In the genomic region with DNA sequence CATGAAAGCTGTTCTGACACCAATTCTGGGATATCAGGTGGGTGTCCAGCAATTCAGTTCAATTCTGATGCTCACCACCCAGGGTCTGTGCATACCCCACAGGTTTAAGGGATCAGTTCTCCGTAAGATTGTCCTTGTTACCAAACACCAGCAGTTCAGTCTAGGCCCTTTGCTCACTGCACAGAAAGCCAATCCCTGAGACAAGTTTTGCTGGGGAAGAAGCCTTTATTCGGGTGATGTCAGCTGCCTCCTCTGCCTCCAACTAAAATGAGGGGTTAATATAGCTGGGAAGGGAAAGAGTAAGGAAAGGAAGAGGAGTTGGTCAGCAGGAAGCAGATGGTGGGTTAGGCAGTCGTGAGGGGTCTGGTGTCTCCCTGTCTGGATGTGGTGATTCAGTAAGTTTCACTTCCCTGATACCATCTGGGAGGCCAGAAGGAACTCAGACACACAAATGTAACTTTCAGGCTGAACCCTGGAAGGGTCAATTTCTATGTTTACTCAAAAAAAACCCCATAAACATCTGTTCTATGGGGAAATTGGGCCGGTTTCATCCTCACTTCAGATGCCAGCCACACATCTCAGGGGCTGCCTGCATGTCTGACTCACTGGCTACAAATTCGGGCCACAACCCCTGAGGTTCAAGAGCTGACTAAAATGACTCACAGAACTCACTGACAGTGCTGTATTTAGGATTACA, we compare ENCODE assay signal across 9 cellular contexts.
DNase-seq lines count a peak whose midpoint lies in the region; ATAC-seq, FAIRE-seq and TF ChIP-seq lines count a peak whose summit lies in the region.
"Had no signal": no experiment of that assay in that cellular context is flagged by ENCODE, and none has a peak within 500 bp of the region (broad histone marks: within the 10 kb centered on the region; RNA-seq: fewer than 3 reads in every experiment).

No MANE protein-coding gene starts in this region.

- peaks cover 6 to 11% of the 10 kb centered on the region in 2 donors for H3K4me1 Mint-ChIP-seq in natural killer cell treated with Interleukin-12 subunit alpha and Interleukin-12 subunit beta and Interleukin-15 and Interleukin-18, amount 100 ng/mL, for 72 hours (ENCODE audit: low read depth in 2 of 2)
- no peaks in the 10 kb centered on the region for H3K4me1 Mint-ChIP-seq in endothelial cell (ENCODE audit: unreplicated experiment)

- in situ Hi-C loops in GM12878 (cut with MboI), result no loop called here

- H3K9me2 ChIP-seq in SK-N-SH, result no peaks in the 10 kb centered on the region

- TF ChIP-seq EP300 in GM12878 (IDR thresholded peaks at IDR 0.05; ENCODE audit: borderline replicate concordance in 1 of 2, control insufficient read depth in 1 of 2, low read depth in 2 of 2, low read length in 2 of 2) (no peak), SK-N-SH (IDR thresholded peaks at IDR 0.05; ENCODE audit: borderline replicate concordance in 1 of 2, low read depth in 1 of 2, low read length in 1 of 2) (no peak)

- H3K4me3 ChIP-seq in GM12878 (no peak overlapping the region), SK-N-SH (ENCODE audit: low read depth in 2 of 2, low read length in 1 of 2) (no peak overlapping the region), mesendoderm (ENCODE audit: low read length) (no peak overlapping the region)
- H3K4me3 ChIP-seq: skin epidermis had no signal

- no peak overlapping the region for H2BK5ac ChIP-seq in mesendoderm (ENCODE audit: low read length)

- DNase-seq in ELR (ENCODE audit: low read depth) (peak; percentile 69), GM12878 (ENCODE audit: low read depth, low spot score) (peak; percentile 19), endothelial cell (ENCODE audit: low spot score) (no peak), SK-N-SH (no peak), mesendoderm (no peak)
- DNase-seq in natural killer cell treated with Interleukin-12 subunit alpha and Interleukin-12 subunit beta and Interleukin-15 and Interleukin-18, amount 100 ng/mL, for 72 hours (ENCODE audit: low spot score), result no peak

- H4K5ac ChIP-seq in mesendoderm (ENCODE audit: low read length), result no peak overlapping the region

- intact Hi-C loops in GM12878 (cut with micrococcal nuclease; ENCODE audit: unreplicated experiment), result no loop called here

- H2AFZ ChIP-seq in GM12878 (ENCODE audit: control insufficient read depth, low read depth, low read length) (no peak overlapping the region), SK-N-SH (ENCODE audit: low read depth) (no peak overlapping the region)

- no peak overlapping the region for H4K8ac ChIP-seq in mesendoderm (ENCODE audit: low read depth, low read length)

- RAD21 ChIA-PET in GM12878 (lab: Charles Lee; ENCODE audit: unreplicated experiment), result no interaction called here

- H2BK120ac ChIP-seq in mesendoderm (ENCODE audit: low read depth, low read length), result no peak overlapping the region

- ATAC-seq in HG02938 (IDR thresholded peaks at IDR 0.05; ENCODE audit: unreplicated experiment) (peak; percentile 63), GM12878 (no peak), HG03196 (IDR thresholded peaks at IDR 0.05; ENCODE audit: unreplicated experiment) (no peak)
- peak; percentile 47 to 65 for ATAC-seq in natural killer cell treated with Interleukin-12 subunit alpha and Interleukin-12 subunit beta and Interleukin-15 and Interleukin-18, amount 100 ng/mL, for 72 hours

- H3K27me3 Mint-ChIP-seq in natural killer cell treated with Interleukin-12 subunit alpha and Interleukin-12 subunit beta and Interleukin-15 and Interleukin-18, amount 100 ng/mL, for 72 hours, result peaks cover 10 to 20% of the 10 kb centered on the region in 2 donors
- H3K27me3 Mint-ChIP-seq in endothelial cell (ENCODE audit: unreplicated experiment), result no peaks in the 10 kb centered on the region

- H3K9ac ChIP-seq in GM12878 (ENCODE audit: control insufficient read depth, insufficient read depth, low read length), result no peak overlapping the region
- H3K9ac ChIP-seq in SK-N-SH, result no peak overlapping the region
- H3K9ac ChIP-seq in mesendoderm (ENCODE audit: low read length), result no peak overlapping the region

- H3K4ac ChIP-seq in mesendoderm (ENCODE audit: low read depth, low read length), result no peak overlapping the region

- no peak for FAIRE-seq in GM12878 (lab: Jason Lieb, UNC)

- H3K4me2 ChIP-seq in GM12878 (ENCODE audit: control insufficient read depth, insufficient read depth), result no peak overlapping the region
- no peak overlapping the region for H3K4me2 ChIP-seq in SK-N-SH
- H3K4me2 ChIP-seq in mesendoderm (ENCODE audit: low read length), result no peak overlapping the region

- H3K27ac Mint-ChIP-seq in natural killer cell treated with Interleukin-12 subunit alpha and Interleukin-12 subunit beta and Interleukin-15 and Interleukin-18, amount 100 ng/mL, for 72 hours, result no peak overlapping the region
- no peak overlapping the region for H3K27ac Mint-ChIP-seq in endothelial cell (ENCODE audit: unreplicated experiment)

- H3K9me3 ChIP-seq in GM12878 (replicated peaks; ENCODE audit: control insufficient read depth, insufficient read depth, low read length) (no peaks in the 10 kb centered on the region; the same call in 2 of the 3 replicates), SK-N-SH (no peaks in the 10 kb centered on the region; the same call in 1 of the 2 replicates)

- no peaks in the 10 kb centered on the region for H4K20me1 ChIP-seq in GM12878 (ENCODE audit: control insufficient read depth, insufficient read depth)
- H4K20me1 ChIP-seq in SK-N-SH (ENCODE audit: insufficient read depth), result no peaks in the 10 kb centered on the region

- no peak overlapping the region for H2BK15ac ChIP-seq in mesendoderm (replicated peaks; ENCODE audit: low read depth)

- H2AK5ac ChIP-seq in mesendoderm (ENCODE audit: low read length), result no peak overlapping the region

- H3K56ac ChIP-seq in mesendoderm (ENCODE audit: low read length), result no peak overlapping the region

- H3K18ac ChIP-seq in mesendoderm (ENCODE audit: low read length), result no peak overlapping the region

- no peak for TF ChIP-seq RAD21 in GM12878 (IDR thresholded peaks at IDR 0.05; ENCODE audit: insufficient read depth, low read depth, low read length)
- TF ChIP-seq RAD21 in SK-N-SH (IDR thresholded peaks at IDR 0.05; ENCODE audit: low read length), result no peak

- SMC1A ChIA-PET in GM12878 (lab: Charles Lee; ENCODE audit: uncharacterized antibody, unreplicated experiment), result no interaction called here

- H3K79me1 ChIP-seq in mesendoderm (ENCODE audit: low read length), result no peaks in the 10 kb centered on the region

- H3K36me3 ChIP-seq in GM12878 (ENCODE audit: control insufficient read depth in 2 of 2, insufficient read depth in 2 of 2, low read length in 1 of 2), result no peaks in the 10 kb centered on the region
- no peaks in the 10 kb centered on the region for H3K36me3 ChIP-seq in SK-N-SH (replicated peaks in 1 of 2; ENCODE audit: control insufficient read depth in 1 of 2, insufficient read depth in 2 of 2, low read length in 1 of 2)
- H3K36me3 ChIP-seq in mesendoderm (ENCODE audit: control insufficient read depth, insufficient read depth, low read length), result no peaks in the 10 kb centered on the region

- no peaks in the 10 kb centered on the region for H3K36me3 Mint-ChIP-seq in natural killer cell treated with Interleukin-12 subunit alpha and Interleukin-12 subunit beta and Interleukin-15 and Interleukin-18, amount 100 ng/mL, for 72 hours
- peaks cover 4% of the 10 kb centered on the region for H3K36me3 Mint-ChIP-seq in endothelial cell (ENCODE audit: low read depth, unreplicated experiment)

- no peak for TF ChIP-seq POLR2A in GM12878 (IDR thresholded peaks at IDR 0.05; ENCODE audit: low read depth, low read length)

- no peak overlapping the region for H3K23ac ChIP-seq in mesendoderm (ENCODE audit: low read length)

- no peaks in the 10 kb centered on the region for H3K9me3 Mint-ChIP-seq in natural killer cell treated with Interleukin-12 subunit alpha and Interleukin-12 subunit beta and Interleukin-15 and Interleukin-18, amount 100 ng/mL, for 72 hours
- H3K9me3 Mint-ChIP-seq in endothelial cell (ENCODE audit: unreplicated experiment), result no peaks in the 10 kb centered on the region

- H3K27ac ChIP-seq in GM12878 (ENCODE audit: control insufficient read depth, insufficient read depth) (no peak overlapping the region), SK-N-SH (ENCODE audit: low read depth in 2 of 2, low read length in 1 of 2) (no peak overlapping the region), mesendoderm (ENCODE audit: low read depth, low read length) (no peak overlapping the region)

- H3F3A ChIP-seq in SK-N-SH (replicated peaks; ENCODE audit: insufficient read depth), result no peaks in the 10 kb centered on the region

- CTCF ChIA-PET in GM12878 (lab: Yijun Ruan, JAX) (no interaction called here), SK-N-SH (lab: Yijun Ruan, JAX) (no interaction called here)

- TF ChIP-seq CTCF in GM12878 (IDR thresholded peaks at IDR 0.05 in 2 of 3, conservative IDR thresholded peaks at IDR 0.05 in 1 of 3; ENCODE audit: control insufficient read depth in 2 of 3, extremely low read depth in 1 of 3, insufficient read depth in 1 of 3, low read depth in 3 of 3, low read length in 3 of 3), result no peak
- no peak for TF ChIP-seq CTCF in endothelial cell (IDR thresholded peaks at IDR 0.05; ENCODE audit: unreplicated experiment)
- TF ChIP-seq CTCF in SK-N-SH (IDR thresholded peaks at IDR 0.05), result no peak

- POLR2A ChIA-PET in GM12878 (lab: Charles Lee) (no interaction called here), SK-N-SH (lab: Yijun Ruan, JAX) (interaction anchor here (0.7 kb wide), 1 partner anchor 301 kb away, joined by 5 read pairs; no protein-coding TSS in a partner anchor)

- H3K4me3 Mint-ChIP-seq in natural killer cell treated with Interleukin-12 subunit alpha and Interleukin-12 subunit beta and Interleukin-15 and Interleukin-18, amount 100 ng/mL, for 72 hours, result no peak overlapping the region
- no peak overlapping the region for H3K4me3 Mint-ChIP-seq in endothelial cell (ENCODE audit: unreplicated experiment)

- 21% methylated on average over 5 of the region's 5 CpGs for WGBS in GM12878 (ENCODE audit: insufficient coverage, insufficient replicate concordance, low lambda C conversion rate, missing lambda C conversion rate)
- 12% methylated on average over 4 of the region's 5 CpGs for WGBS in SK-N-SH (ENCODE audit: low lambda C conversion rate)
- no CpG with 5 or more reads among the region's 5 CpGs for WGBS in mesendoderm (ENCODE audit: extremely low coverage, insufficient coverage, low lambda C conversion rate)

- BruUV-seq in GM12878 (replicated peaks; lab: Mats Ljungman, UMichigan), result no TSS peak

- no peaks in the 10 kb centered on the region for H3K27me3 ChIP-seq in GM12878 (replicated peaks in 1 of 2; ENCODE audit: control insufficient read depth in 2 of 2, insufficient read depth in 2 of 2, low read length in 1 of 2)
- H3K27me3 ChIP-seq in SK-N-SH (ENCODE audit: insufficient read depth), result no peaks in the 10 kb centered on the region
- H3K27me3 ChIP-seq in mesendoderm (ENCODE audit: insufficient read depth, low read length, poor library complexity), result no peaks in the 10 kb centered on the region

- H3K79me2 ChIP-seq in GM12878 (ENCODE audit: control insufficient read depth, insufficient read depth, low read length), result no peaks in the 10 kb centered on the region
- no peaks in the 10 kb centered on the region for H3K79me2 ChIP-seq in SK-N-SH (ENCODE audit: insufficient read depth)
- H3K79me2 ChIP-seq in mesendoderm (ENCODE audit: control insufficient read depth, insufficient read depth, low read length), result no peaks in the 10 kb centered on the region

- H3K4me1 ChIP-seq in GM12878 (ENCODE audit: control insufficient read depth, insufficient read depth, low read length) (no peaks in the 10 kb centered on the region), SK-N-SH (ENCODE audit: control insufficient read depth in 1 of 2, insufficient read depth in 2 of 2, low read depth in 1 of 2, low read length in 1 of 2) (no peaks in the 10 kb centered on the region; a peak in 1 of 4 replicates), mesendoderm (ENCODE audit: control insufficient read depth, low read depth, low read length) (no peaks in the 10 kb centered on the region)

Comparison
In these comparisons a context has a peak if more than half of its experiments do, and no peak if none do; other contexts are left out.
1. DNase-seq: peak in ELR (single experiment) and GM12878 (single experiment); none in natural killer cell treated with Interleukin-12 subunit alpha and Interleukin-12 subunit beta and Interleukin-15 and Interleukin-18, amount 100 ng/mL, for 72 hours (single experiment), endothelial cell (single experiment), SK-N-SH (single experiment) and mesendoderm (single experiment).
2. ATAC-seq: peak in HG02938 (single experiment) and natural killer cell treated with Interleukin-12 subunit alpha and Interleukin-12 subunit beta and Interleukin-15 and Interleukin-18, amount 100 ng/mL, for 72 hours (2 of 2); none in GM12878 (single experiment) and HG03196 (single experiment).